ENCODE assay signal across 8 cellular contexts in genomic region chr22:29308791-29309262, GRCh38. TPM values are rescaled to one million over a fixed set of nuclear protein-coding genes. Genes with fewer than 3 reads are reported as not detected.
DNase-seq lines count a peak whose midpoint lies in the region; ATAC-seq and TF ChIP-seq lines count a peak whose summit lies in the region.

No MANE protein-coding gene starts in this region.

- ATAC-seq in activated T-cell treated with anti-CD3 and anti-CD28 coated beads, Interleukin-2, amount 50 U/mL, for 72 hours (replicated peaks in 1 of 2), result peak in 1 of 2 donors; percentile 54
- peak; percentile 33 for ATAC-seq in foreskin keratinocyte
- ATAC-seq in GM21447 (IDR thresholded peaks at IDR 0.05; ENCODE audit: unreplicated experiment), result no peak

- no peaks in the 10 kb centered on the region for H3K9me3 Mint-ChIP-seq in activated T-cell treated with anti-CD3 and anti-CD28 coated beads, Interleukin-2, amount 50 U/mL, for 24 hours
- H3K9me3 Mint-ChIP-seq in activated T-cell treated with anti-CD3 and anti-CD28 coated beads, Interleukin-2, amount 50 U/mL, for 72 hours, result no peaks in the 10 kb centered on the region

- H3K27ac Mint-ChIP-seq in activated T-cell treated with anti-CD3 and anti-CD28 coated beads, Interleukin-2, amount 50 U/mL, for 24 hours, result no peak overlapping the region
- H3K27ac Mint-ChIP-seq in activated T-cell treated with anti-CD3 and anti-CD28 coated beads, Interleukin-2, amount 50 U/mL, for 72 hours, result no peak overlapping the region

- peak overlapping the region; percentile 44 for H3K27ac ChIP-seq in foreskin keratinocyte
- H3K27ac ChIP-seq in thyroid gland, result peak overlapping the region in 2 of 3 donors; percentile 43 to 74

- no peak for TF ChIP-seq POLR2A in thyroid gland (IDR thresholded peaks at IDR 0.05)

- H3K36me3 Mint-ChIP-seq in activated T-cell treated with anti-CD3 and anti-CD28 coated beads, Interleukin-2, amount 50 U/mL, for 24 hours (ENCODE audit: low read depth), result no peaks in the 10 kb centered on the region
- no peaks in the 10 kb centered on the region for H3K36me3 Mint-ChIP-seq in activated T-cell treated with anti-CD3 and anti-CD28 coated beads, Interleukin-2, amount 50 U/mL, for 72 hours (ENCODE audit: insufficient read depth in 2 of 2)

- DNase-seq in activated T-cell treated with anti-CD3 and anti-CD28 coated beads, Interleukin-2, amount 50 U/mL, for 1 hour, result peak; percentile 22
- DNase-seq in activated T-cell treated with anti-CD3 and anti-CD28 coated beads, Interleukin-2, amount 50 U/mL, for 24 hours, result no peak
- peak; percentile 35 to 60 for DNase-seq in activated T-cell treated with anti-CD3 and anti-CD28 coated beads, Interleukin-2, amount 50 U/mL, for 72 hours
- DNase-seq in foreskin keratinocyte (peak; percentile 57 to 81), thyroid gland (no peak), NCI-H524 treated with DMSO at 0.1 percent for 48 hours (lab: John Stamatoyannopoulos, UW) (no peak), NCI-H1436 (lab: John Stamatoyannopoulos, UW) (no peak)

- WGBS in thyroid gland, 2 donors, result 70 to 86% methylated on average over 11 of the region's 13 CpGs

- H3K9me3 ChIP-seq in thyroid gland, result no peaks in the 10 kb centered on the region

- H3K4me3 Mint-ChIP-seq in activated T-cell treated with anti-CD3 and anti-CD28 coated beads, Interleukin-2, amount 50 U/mL, for 24 hours, result no peak overlapping the region
- no peak overlapping the region for H3K4me3 Mint-ChIP-seq in activated T-cell treated with anti-CD3 and anti-CD28 coated beads, Interleukin-2, amount 50 U/mL, for 72 hours

- no peak for TF ChIP-seq CTCF in foreskin keratinocyte (conservative IDR thresholded peaks at IDR 0.05)
- no peak for TF ChIP-seq CTCF in thyroid gland (IDR thresholded peaks at IDR 0.05)

- peaks cover 33% of the 10 kb centered on the region for H3K4me1 Mint-ChIP-seq in activated T-cell treated with anti-CD3 and anti-CD28 coated beads, Interleukin-2, amount 50 U/mL, for 24 hours (ENCODE audit: low read depth)
- peaks cover 14% of the 10 kb centered on the region for H3K4me1 Mint-ChIP-seq in activated T-cell treated with anti-CD3 and anti-CD28 coated beads, Interleukin-2, amount 50 U/mL, for 72 hours (ENCODE audit: low read depth)

- intact Hi-C loops in thyroid gland (cut with DNase I), result loop anchor here (5.0 kb wide), 1 partner anchor 37 kb away; no protein-coding TSS in a partner anchor

- H3K36me3 ChIP-seq in thyroid gland, result no peaks in the 10 kb centered on the region

- H3K27me3 Mint-ChIP-seq in activated T-cell treated with anti-CD3 and anti-CD28 coated beads, Interleukin-2, amount 50 U/mL, for 24 hours, result peaks cover 55% of the 10 kb centered on the region
- H3K27me3 Mint-ChIP-seq in activated T-cell treated with anti-CD3 and anti-CD28 coated beads, Interleukin-2, amount 50 U/mL, for 72 hours (ENCODE audit: low read depth), result peaks cover 44% of the 10 kb centered on the region

- no peak overlapping the region for H3K4me3 ChIP-seq in thyroid gland (replicated peaks in 1 of 3)

- H3K27me3 ChIP-seq in foreskin keratinocyte (peaks cover 12% of the 10 kb centered on the region), thyroid gland (peaks cover 5% of the 10 kb centered on the region)

- H3K4me1 ChIP-seq in foreskin keratinocyte, result peaks cover 13% of the 10 kb centered on the region
- H3K4me1 ChIP-seq in thyroid gland, result peaks cover 20 to 59% of the 10 kb centered on the region in 2 donors

RNA-seq across cellular contexts. Expression of gene GAS2L1, which starts 2.4 kb away (rescaled TPM):
- total RNA-seq in activated T-cell treated with anti-CD3 and anti-CD28 coated beads, Interleukin-2, amount 50 U/mL, for 72 hours, result under 1 TPM; 0.41 to 0.79 TPM
- total RNA-seq in foreskin keratinocyte, result 31.3 and 31.8 TPM in 2 replicates
- polyA plus RNA-seq in foreskin keratinocyte, result 41.8 and 42.9 TPM in 2 replicates
- 10 to 100 TPM in 3 of 4 donors, 1 to 10 TPM in 1; 9.3 to 22.2 (median 15.7) TPM for total RNA-seq in thyroid gland

RNA-seq across cellular contexts. Expression of gene RASL10A, which starts 6.7 kb away (rescaled TPM):
- total RNA-seq in activated T-cell treated with anti-CD3 and anti-CD28 coated beads, Interleukin-2, amount 50 U/mL, for 72 hours, result under 1 TPM in 1 of 2 donors, not detected in 1; 0.84 TPM
- not detected in 2 replicates for total RNA-seq in foreskin keratinocyte
- not detected in 2 replicates for polyA plus RNA-seq in foreskin keratinocyte
- 1 to 10 TPM in 1 of 4 donors, under 1 TPM in 1, not detected in 2; 0.67 to 1.7 TPM for total RNA-seq in thyroid gland

RNA-seq across cellular contexts. Expression of gene EWSR1, which starts 40.8 kb away (rescaled TPM):
- total RNA-seq in activated T-cell treated with anti-CD3 and anti-CD28 coated beads, Interleukin-2, amount 50 U/mL, for 72 hours, result 100 to 1,000 TPM; 279 to 285 TPM
- total RNA-seq in foreskin keratinocyte (267 and 315 TPM in 2 replicates), thyroid gland (100 to 1,000 TPM; 205 to 290 (median 258) TPM)
- 231 and 253 TPM in 2 replicates for polyA plus RNA-seq in foreskin keratinocyte

RNA-seq across cellular contexts. Expression of gene RHBDD3, which starts 41.0 kb away (rescaled TPM):
- total RNA-seq in activated T-cell treated with anti-CD3 and anti-CD28 coated beads, Interleukin-2, amount 50 U/mL, for 72 hours, result 10 to 100 TPM; 22.4 to 29.4 TPM
- total RNA-seq in foreskin keratinocyte (21.4 and 21.7 TPM in 2 replicates), thyroid gland (10 to 100 TPM; 27.8 to 54.9 (median 48.9) TPM)
- 21.8 and 22.7 TPM in 2 replicates for polyA plus RNA-seq in foreskin keratinocyte

Comparison
In these comparisons a context has a peak if more than half of its experiments do, and no peak if none do; other contexts are left out.
1. DNase-seq: peak in activated T-cell treated with anti-CD3 and anti-CD28 coated beads, Interleukin-2, amount 50 U/mL, for 1 hour (single experiment), activated T-cell treated with anti-CD3 and anti-CD28 coated beads, Interleukin-2, amount 50 U/mL, for 72 hours (2 of 2) and foreskin keratinocyte (2 of 2); none in activated T-cell treated with anti-CD3 and anti-CD28 coated beads, Interleukin-2, amount 50 U/mL, for 24 hours (single experiment), thyroid gland (0 of 2), NCI-H524 treated with DMSO at 0.1 percent for 48 hours (single experiment) and NCI-H1436 (single experiment).
2. RNA of gene GAS2L1, which starts 2.4 kb away (total RNA-seq): 31.3 to 31.8 TPM in foreskin keratinocyte and 9.3 to 22.2 TPM in thyroid gland; 0.41 to 0.79 TPM in activated T-cell treated with anti-CD3 and anti-CD28 coated beads, Interleukin-2, amount 50 U/mL, for 72 hours; every median in the first group is over 4 times any median in the second.